In genomic region chr20:45363611-45364492, GRCh38 we compare ENCODE assay signal across 8 cellular contexts. TPM values are rescaled to one million over a fixed set of nuclear protein-coding genes. Genes with fewer than 3 reads are reported as not detected.
DNase-seq lines count a peak whose midpoint lies in the region; ATAC-seq and TF ChIP-seq lines count a peak whose summit lies in the region.

No MANE protein-coding gene starts in this region.

- ATAC-seq in activated naive CD8-positive, alpha-beta T cell treated with anti-CD3 and anti-CD28 coated beads, Interleukin-2, amount 50 U/mL, for 24 hours = no peak
- ATAC-seq in GM18505 (IDR thresholded peaks at IDR 0.05; ENCODE audit: unreplicated experiment) = no peak
- no peak for ATAC-seq in HG02981 (IDR thresholded peaks at IDR 0.05; ENCODE audit: unreplicated experiment)
- ATAC-seq in GM21619 (IDR thresholded peaks at IDR 0.05; ENCODE audit: unreplicated experiment) = no peak

- in situ Hi-C loops in transverse colon (cut with MboI; ENCODE audit: low pct_ligation_motif_present in 1 of 4, low pct_unique_long_range_greater_than_20kb in 1 of 4, low sequenced_read_pairs in 3 of 4) = no loop called here

- CTCF ChIA-PET in activated naive CD4-positive, alpha-beta T cell treated with anti-CD3 and anti-CD28 coated beads for 36 hours (lab: Charles Lee) = interaction anchor here (0.6 to 9.8 kb wide), 25 partner anchors 9 to 407 kb away, joined by 3 to 118 read pairs (median 4); no protein-coding TSS in a partner anchor

- peaks cover 8% of the 10 kb centered on the region for H3K36me3 Mint-ChIP-seq in activated naive CD4-positive, alpha-beta T cell treated with anti-CD3 and anti-CD28 coated beads for 36 hours (ENCODE audit: low read depth)
- H3K36me3 Mint-ChIP-seq in activated naive CD8-positive, alpha-beta T cell treated with anti-CD3 and anti-CD28 coated beads, Interleukin-2, amount 50 U/mL, for 24 hours (ENCODE audit: low read depth) = peaks cover 24% of the 10 kb centered on the region

- H3K4me1 ChIP-seq in liver (ENCODE audit: control insufficient read depth in 4 of 4, insufficient read depth in 4 of 4, low read length in 3 of 4) (peaks cover 8 to 47% (median 29%) of the 10 kb centered on the region in 4 donors), transverse colon (peaks cover 23 to 63% (median 37%) of the 10 kb centered on the region in 4 donors)

- no peaks in the 10 kb centered on the region for H3K27me3 ChIP-seq in liver (ENCODE audit: control insufficient read depth in 4 of 4, insufficient read depth in 4 of 4, low read length in 3 of 4)
- no peaks in the 10 kb centered on the region for H3K27me3 ChIP-seq in transverse colon

- H3K4me1 Mint-ChIP-seq in activated naive CD4-positive, alpha-beta T cell treated with anti-CD3 and anti-CD28 coated beads for 36 hours (ENCODE audit: low read depth) = peaks cover 50% of the 10 kb centered on the region
- H3K4me1 Mint-ChIP-seq in activated naive CD8-positive, alpha-beta T cell treated with anti-CD3 and anti-CD28 coated beads, Interleukin-2, amount 50 U/mL, for 24 hours = peaks cover 71% of the 10 kb centered on the region

- intact Hi-C loops in activated naive CD4-positive, alpha-beta T cell treated with anti-CD3 and anti-CD28 coated beads for 36 hours (cut with micrococcal nuclease) = loop anchor here (1.0 to 5.0 kb wide), 10 partner anchors 9 to 407 kb away; partner anchors contain the start of genes PIGT, SDC4 and STK4
- intact Hi-C loops in transverse colon (cut with DNase I; ENCODE audit: low total_unique reads) = no loop called here

- peak overlapping the region; percentile 68 to 87 (median 74) for H3K4me3 ChIP-seq in liver (ENCODE audit: low read depth in 1 of 3, low read length in 3 of 3)
- peak overlapping the region; percentile 44 to 83 (median 67) for H3K4me3 ChIP-seq in transverse colon

- TF ChIP-seq POLR2A in transverse colon (IDR thresholded peaks at IDR 0.05) (no peak), GM18505 (IDR thresholded peaks at IDR 0.05; ENCODE audit: borderline replicate concordance, extremely low read depth, insufficient read depth, insufficient read length) (no peak)

- peak overlapping the region; percentile 96 for H3K4me3 Mint-ChIP-seq in activated naive CD4-positive, alpha-beta T cell treated with anti-CD3 and anti-CD28 coated beads for 36 hours
- peak overlapping the region; percentile 99 for H3K4me3 Mint-ChIP-seq in activated naive CD8-positive, alpha-beta T cell treated with anti-CD3 and anti-CD28 coated beads, Interleukin-2, amount 50 U/mL, for 24 hours

- H3K36me3 ChIP-seq in liver (ENCODE audit: control insufficient read depth in 4 of 4, insufficient read depth in 3 of 4, low read depth in 1 of 4, low read length in 3 of 4) = peaks cover 0 to 24% (median 22%) of the 10 kb centered on the region in 4 donors
- peaks cover 0 to 27% (median 10%) of the 10 kb centered on the region in 4 donors for H3K36me3 ChIP-seq in transverse colon

- no peaks in the 10 kb centered on the region for H3K27me3 Mint-ChIP-seq in activated naive CD4-positive, alpha-beta T cell treated with anti-CD3 and anti-CD28 coated beads for 36 hours (ENCODE audit: low read depth)
- H3K27me3 Mint-ChIP-seq in activated naive CD8-positive, alpha-beta T cell treated with anti-CD3 and anti-CD28 coated beads, Interleukin-2, amount 50 U/mL, for 24 hours = peaks cover 2% of the 10 kb centered on the region

- H3K27ac Mint-ChIP-seq in activated naive CD4-positive, alpha-beta T cell treated with anti-CD3 and anti-CD28 coated beads for 36 hours = peak overlapping the region; percentile 97
- H3K27ac Mint-ChIP-seq in activated naive CD8-positive, alpha-beta T cell treated with anti-CD3 and anti-CD28 coated beads, Interleukin-2, amount 50 U/mL, for 24 hours = peak overlapping the region; percentile 98

- H3K27ac ChIP-seq in liver (ENCODE audit: low read depth in 1 of 2, low read length in 2 of 2) (peak overlapping the region; percentile 97 to 98), transverse colon (peak overlapping the region; percentile 92 to 97 (median 95))

- H3K9me3 Mint-ChIP-seq in activated naive CD4-positive, alpha-beta T cell treated with anti-CD3 and anti-CD28 coated beads for 36 hours = no peaks in the 10 kb centered on the region
- no peaks in the 10 kb centered on the region for H3K9me3 Mint-ChIP-seq in activated naive CD8-positive, alpha-beta T cell treated with anti-CD3 and anti-CD28 coated beads, Interleukin-2, amount 50 U/mL, for 24 hours

- H3K9me3 ChIP-seq in liver (ENCODE audit: control insufficient read depth in 4 of 4, low read length in 3 of 4) (no peaks in the 10 kb centered on the region), transverse colon (no peaks in the 10 kb centered on the region)

- 18% methylated on average over 23 of the region's 23 CpGs for WGBS in liver
- 14 to 24% methylated on average over 4 to 21 of the region's 23 CpGs for WGBS in transverse colon (ENCODE audit: low coverage in 1 of 2), 2 donors

- TF ChIP-seq EP300 in transverse colon (IDR thresholded peaks at IDR 0.05; ENCODE audit: low read depth) = no peak

- no peak for TF ChIP-seq RAD21 in liver (IDR thresholded peaks at IDR 0.05)

- peak overlapping the region; percentile 34 to 87 for H3K9ac ChIP-seq in liver (ENCODE audit: low read depth in 1 of 2, low read length in 2 of 2)

- DNase-seq in activated naive CD4-positive, alpha-beta T cell treated with anti-CD3 and anti-CD28 coated beads for 36 hours = no peak
- DNase-seq in activated naive CD4-positive, alpha-beta T cell treated with Interleukin-2 at 50 U/mL for 16 hours = no peak
- DNase-seq in activated naive CD8-positive, alpha-beta T cell treated with anti-CD3 and anti-CD28 coated beads, Interleukin-2, amount 50 U/mL, for 24 hours = no peak
- no peak for DNase-seq in transverse colon

- no peak for TF ChIP-seq CTCF in liver (IDR thresholded peaks at IDR 0.05; ENCODE audit: low read depth, low read length, missing input control)
- TF ChIP-seq CTCF in transverse colon (IDR thresholded peaks at IDR 0.05) = no peak

TF ChIP-seq in liver, 16 proteins besides CTCF, POLR2A, EP300 and RAD21:
- TF ChIP-seq TAF1 (conservative IDR thresholded peaks at IDR 0.05) (no peak), HNF4A (conservative IDR thresholded peaks at IDR 0.05) (peak; percentile 3 to 7)

RNA-seq across cellular contexts. Expression of gene SYS1, which starts 0.9 kb away (rescaled TPM):
- total RNA-seq in activated naive CD4-positive, alpha-beta T cell treated with anti-CD3 and anti-CD28 coated beads for 36 hours = 10 to 100 TPM; 24.0 to 26.0 TPM
- total RNA-seq in liver (10 to 100 TPM; 15.0 to 29.0 TPM), transverse colon (10 to 100 TPM in 3 of 4 donors, 1 to 10 TPM in 1; 5.6 to 64.7 (median 38.4) TPM)
- polyA plus RNA-seq in liver = 10 to 100 TPM; 27.2 to 37.8 TPM

RNA-seq across cellular contexts. Expression of gene TP53TG5, which starts 14.3 kb away (rescaled TPM):
- 1 to 10 TPM in 1 of 2 experiments, under 1 TPM in 1; 0.59 to 1.0 TPM for total RNA-seq in activated naive CD4-positive, alpha-beta T cell treated with anti-CD3 and anti-CD28 coated beads for 36 hours
- not detected for total RNA-seq in liver
- polyA plus RNA-seq in liver = not detected
- total RNA-seq in transverse colon = under 1 TPM in 1 of 4 donors, not detected in 3; 0.14 TPM

RNA-seq across cellular contexts. Expression of gene SDC4, which starts 15.6 kb away (rescaled TPM):
- 10 to 100 TPM; 28.4 to 31.4 TPM for total RNA-seq in activated naive CD4-positive, alpha-beta T cell treated with anti-CD3 and anti-CD28 coated beads for 36 hours
- total RNA-seq in liver (100 to 1,000 TPM in 1 of 2 donors, 10 to 100 TPM in 1; 54.4 to 147 TPM), transverse colon (100 to 1,000 TPM in 2 of 4 donors, 10 to 100 TPM in 2; 60.7 to 140 (median 94.3) TPM)
- 10 to 100 TPM; 80.6 to 86.5 TPM for polyA plus RNA-seq in liver

RNA-seq across cellular contexts. Expression of gene DBNDD2, which starts 44.2 kb away (rescaled TPM):
- 10 to 100 TPM; 55.3 to 56.7 TPM for total RNA-seq in activated naive CD4-positive, alpha-beta T cell treated with anti-CD3 and anti-CD28 coated beads for 36 hours
- total RNA-seq in liver = 1 to 10 TPM; 2.1 to 3.2 TPM
- polyA plus RNA-seq in liver = 1 to 10 TPM; 2.2 to 4.6 TPM
- 100 to 1,000 TPM in 1 of 4 donors, 10 to 100 TPM in 3; 74.5 to 122 (median 84.9) TPM for total RNA-seq in transverse colon

RNA-seq across cellular contexts. Expression of gene PIGT, which starts 52.1 kb away (rescaled TPM):
- total RNA-seq in activated naive CD4-positive, alpha-beta T cell treated with anti-CD3 and anti-CD28 coated beads for 36 hours = 10 to 100 TPM; 37.7 to 43.8 TPM
- total RNA-seq in liver (10 to 100 TPM; 14.4 to 20.7 TPM), transverse colon (100 to 1,000 TPM in 2 of 4 donors, 10 to 100 TPM in 2; 88.3 to 321 (median 108) TPM)
- 10 to 100 TPM; 47.6 to 64.5 TPM for polyA plus RNA-seq in liver
